21 cellular contexts compared by ENCODE assay signal in genomic region chr15:52491460-52491859, GRCh38. TPM values are rescaled to one million over a fixed set of nuclear protein-coding genes. Genes with fewer than 3 reads are reported as not detected.
DNase-seq lines count a peak whose midpoint lies in the region; ATAC-seq and TF ChIP-seq lines count a peak whose summit lies in the region.
"Had no signal": no experiment of that assay in that cellular context is flagged by ENCODE, and none has a peak within 500 bp of the region (broad histone marks: within the 10 kb centered on the region; RNA-seq: fewer than 3 reads in every experiment).

No MANE protein-coding gene starts in this region.

- no peaks in the 10 kb centered on the region for H3K79me1 ChIP-seq in trophoblast cell (ENCODE audit: low read length)

- H3K27ac Mint-ChIP-seq in osteocyte (ENCODE audit: unreplicated experiment), result peak overlapping the region; percentile 67

- H3K14ac ChIP-seq in trophoblast cell (ENCODE audit: low read length), result no peak overlapping the region

- no peak overlapping the region for H3K9ac ChIP-seq in trophoblast cell (ENCODE audit: low read length)
- H3K9ac ChIP-seq: KMS-11 had no signal

- H3K4me3 ChIP-seq in AG10803 (ENCODE audit: low read length) (no peak overlapping the region), trophoblast cell (ENCODE audit: low read depth, low read length) (no peak overlapping the region)
- H3K4me3 ChIP-seq: adrenal gland, psoas muscle had no signal

- no peak overlapping the region for H3K4me3 Mint-ChIP-seq in osteocyte (ENCODE audit: unreplicated experiment)

- DNase-seq in AG10803 (ENCODE audit: low read depth) (peak; percentile 34), LHCN-M2 (ENCODE audit: low read depth) (peak; percentile 42), osteocyte (ENCODE audit: extremely low spot score, unreplicated experiment) (no peak), trophoblast cell (no peak)
- DNase-seq in activated CD4-positive, alpha-beta T cell treated with anti-CD3 and anti-CD28 coated beads for 1 hour, result no peak
- no peak for DNase-seq in effector CD8-positive, alpha-beta T cell (lab: John Stamatoyannopoulos, UW)
- DNase-seq: activated CD4-positive, alpha-beta T cell treated with anti-CD3 and anti-CD28 coated beads, Interleukin-2, amount 50 U/mL, for 4 hours; activated gamma-delta T cell; adrenal gland; COR-L47; effector memory CD4-positive, alpha-beta T cell; NCI-H1092; NCI-H2081 treated with DMSO at 0.1 percent for 48 hours; NCI-H510A treated with DMSO at 0.1 percent for 48 hours; psoas muscle; SHP77; stimulated activated CD8-positive, alpha-beta memory T cell treated with anti-CD3 and anti-CD28 coated beads, Interleukin-4, amount 100 ng/mL, for 48 hours had no signal

- H4K12ac ChIP-seq in trophoblast cell (ENCODE audit: low read depth, low read length), result no peak overlapping the region

- H3K18ac ChIP-seq in trophoblast cell (ENCODE audit: low read length), result no peak overlapping the region

- no peak overlapping the region for H4K91ac ChIP-seq in trophoblast cell (ENCODE audit: low read depth, low read length)

- ATAC-seq in esophagus mucosa (peak; percentile 22), HG03097 (IDR thresholded peaks at IDR 0.05; ENCODE audit: low FRiP score, unreplicated experiment) (no peak)
- ATAC-seq: psoas muscle had no signal

- H3K4me1 ChIP-seq in trophoblast cell (ENCODE audit: control insufficient read depth in 1 of 2, insufficient read depth in 2 of 2, low read length in 2 of 2), result no peaks in the 10 kb centered on the region
- H3K4me1 ChIP-seq: adrenal gland had no signal

- peaks cover 2% of the 10 kb centered on the region for H3K36me3 Mint-ChIP-seq in osteocyte (ENCODE audit: unreplicated experiment)

- H3K27ac ChIP-seq in trophoblast cell (ENCODE audit: low read depth, low read length), result no peak overlapping the region
- H3K27ac ChIP-seq: adrenal gland, KMS-11, psoas muscle, VCaP had no signal

- H3K4ac ChIP-seq in trophoblast cell (ENCODE audit: low read depth, low read length), result no peak overlapping the region

- H3K9me3 ChIP-seq in trophoblast cell (ENCODE audit: insufficient read depth, low read depth, low read length), result no peaks in the 10 kb centered on the region
- H3K9me3 ChIP-seq: adrenal gland, psoas muscle had no signal

- H3K27me3 Mint-ChIP-seq in osteocyte (ENCODE audit: unreplicated experiment), result no peaks in the 10 kb centered on the region

- no peak overlapping the region for H2AFZ ChIP-seq in trophoblast cell (ENCODE audit: insufficient read depth, low read length, poor library complexity)

- H2BK5ac ChIP-seq in trophoblast cell (ENCODE audit: low read depth, low read length, poor library complexity), result no peak overlapping the region

- no peak overlapping the region for H2BK120ac ChIP-seq in trophoblast cell (ENCODE audit: insufficient read depth, low read length, poor library complexity)

- no peak overlapping the region for H3K4me2 ChIP-seq in trophoblast cell (ENCODE audit: low read length)
- H3K4me2 ChIP-seq: KMS-11 had no signal

- TF ChIP-seq CTCF in AG10803 (conservative IDR thresholded peaks at IDR 0.05; ENCODE audit: low read length) (no peak), osteocyte (IDR thresholded peaks at IDR 0.05) (no peak)

- H2BK12ac ChIP-seq in trophoblast cell (ENCODE audit: low read length), result no peak overlapping the region

- no peaks in the 10 kb centered on the region for H3K79me2 ChIP-seq in trophoblast cell (ENCODE audit: control insufficient read depth, insufficient read depth, low read length, poor library complexity)

- no peaks in the 10 kb centered on the region for H3K9me3 Mint-ChIP-seq in osteocyte (ENCODE audit: unreplicated experiment)

- no peaks in the 10 kb centered on the region for H3K27me3 ChIP-seq in trophoblast cell (ENCODE audit: insufficient read depth, low read length)
- H3K27me3 ChIP-seq: adrenal gland had no signal

- no peak overlapping the region for H3K23ac ChIP-seq in trophoblast cell (ENCODE audit: low read length)

- no peak overlapping the region for H4K8ac ChIP-seq in trophoblast cell (ENCODE audit: low read depth, low read length)

- H3K36me3 ChIP-seq in trophoblast cell (ENCODE audit: control insufficient read depth in 1 of 2, insufficient read depth in 2 of 2, low read length in 2 of 2), result no peaks in the 10 kb centered on the region
- H3K36me3 ChIP-seq: adrenal gland had no signal

- H2AK5ac ChIP-seq in trophoblast cell (ENCODE audit: low read length), result no peak overlapping the region

- peaks cover 40% of the 10 kb centered on the region for H3K4me1 Mint-ChIP-seq in osteocyte (ENCODE audit: unreplicated experiment)

- WGBS in trophoblast cell (ENCODE audit: extremely low coverage, insufficient coverage, insufficient read length), result no CpG with 5 or more reads among the region's 4 CpGs

RNA-seq across cellular contexts. Expression of gene MYO5A, which starts 37.2 kb away (rescaled TPM):
- total RNA-seq in LHCN-M2 (2014; rRNA removed), result 51.9 and 53.7 TPM in 2 replicates
- 14.4 TPM for polyA plus RNA-seq in LHCN-M2 (2012)
- total RNA-seq in esophagus mucosa, result 18.8 TPM
- total RNA-seq in osteocyte, result 41.1 and 45.4 TPM in 2 replicates
- polyA plus RNA-seq in trophoblast cell (2013), result 21.9 and 22.2 TPM in 2 replicates

Comparison
In these comparisons a context has a peak if more than half of its experiments do, and no peak if none do; other contexts are left out.
1. DNase-seq: peak in AG10803 (single experiment) and LHCN-M2 (single experiment); none in osteocyte (single experiment), activated CD4-positive, alpha-beta T cell treated with anti-CD3 and anti-CD28 coated beads for 1 hour (single experiment), trophoblast cell (0 of 2) and effector CD8-positive, alpha-beta T cell (single experiment).